In the genomic region with DNA sequence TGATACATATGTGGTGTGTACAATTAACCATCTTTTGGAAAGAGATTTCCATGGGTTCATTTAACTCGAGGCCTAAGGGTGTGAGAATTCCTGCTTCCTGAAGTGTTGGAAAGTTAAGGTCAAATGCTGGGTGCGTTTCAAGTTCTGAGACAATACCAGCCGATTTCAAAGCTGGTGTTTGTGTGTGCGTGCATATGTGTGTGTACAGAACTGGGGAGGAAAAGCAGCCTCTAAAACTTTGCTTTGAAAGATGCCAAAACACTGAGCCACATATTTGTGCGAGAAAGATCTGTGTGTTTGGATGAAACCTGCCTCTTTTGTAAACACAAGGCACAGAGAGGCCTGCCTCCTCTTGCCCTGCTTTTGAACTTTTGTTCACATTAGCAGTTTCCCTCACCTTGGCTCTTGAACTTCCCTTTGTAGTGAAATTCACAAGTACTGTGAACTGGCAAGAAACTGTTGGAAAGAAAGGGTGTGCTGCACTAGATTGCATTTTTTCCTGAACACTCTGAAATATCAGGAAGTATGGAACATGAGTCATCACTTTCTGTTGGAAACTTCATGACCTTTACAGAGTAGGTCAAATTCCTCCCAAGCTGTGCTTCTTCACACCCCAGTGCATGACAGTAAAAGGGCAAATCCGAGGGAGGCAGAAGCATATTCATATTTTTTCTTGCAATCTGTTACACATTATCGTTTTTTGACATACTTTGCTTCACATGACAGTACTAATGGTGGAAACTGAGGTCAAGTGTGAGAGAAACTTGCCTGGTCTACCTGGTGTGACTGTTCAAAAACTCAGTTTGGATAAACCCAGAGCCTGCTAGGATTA, we compare ENCODE assay signal across 1 cellular context.
TF ChIP-seq lines count a peak whose summit lies in the region.

No MANE protein-coding gene starts in this region.

TF ChIP-seq in K562, 482 proteins besides CTCF, POLR2A, EP300 and RAD21 (continued from another document and continues in another):
- TF ChIP-seq, protein P1, sequence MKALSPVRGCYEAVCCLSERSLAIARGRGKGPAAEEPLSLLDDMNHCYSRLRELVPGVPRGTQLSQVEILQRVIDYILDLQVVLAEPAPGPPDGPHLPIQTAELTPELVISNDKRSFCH (CRISPR knock-in tag; IDR thresholded peaks at IDR 0.05): no peak
- TF ChIP-seq, protein P1 (tag; IDR thresholded peaks at IDR 0.05): no peak
- TF ChIP-seq, protein P2, sequence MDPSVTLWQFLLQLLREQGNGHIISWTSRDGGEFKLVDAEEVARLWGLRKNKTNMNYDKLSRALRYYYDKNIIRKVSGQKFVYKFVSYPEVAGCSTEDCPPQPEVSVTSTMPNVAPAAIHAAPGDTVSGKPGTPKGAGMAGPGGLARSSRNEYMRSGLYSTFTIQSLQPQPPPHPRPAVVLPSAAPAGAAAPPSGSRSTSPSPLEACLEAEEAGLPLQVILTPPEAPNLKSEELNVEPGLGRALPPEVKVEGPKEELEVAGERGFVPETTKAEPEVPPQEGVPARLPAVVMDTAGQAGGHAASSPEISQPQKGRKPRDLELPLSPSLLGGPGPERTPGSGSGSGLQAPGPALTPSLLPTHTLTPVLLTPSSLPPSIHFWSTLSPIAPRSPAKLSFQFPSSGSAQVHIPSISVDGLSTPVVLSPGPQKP (CRISPR knock-in tag; IDR thresholded peaks at IDR 0.05): no peak
- TF ChIP-seq TEAD1 (CRISPR knock-in tag; IDR thresholded peaks at IDR 0.05): 0 out of 4 replicates have a peak, but pooled peaks of 1 of the 2 experiments have one; percentile 11
- TF ChIP-seq, protein P3, sequence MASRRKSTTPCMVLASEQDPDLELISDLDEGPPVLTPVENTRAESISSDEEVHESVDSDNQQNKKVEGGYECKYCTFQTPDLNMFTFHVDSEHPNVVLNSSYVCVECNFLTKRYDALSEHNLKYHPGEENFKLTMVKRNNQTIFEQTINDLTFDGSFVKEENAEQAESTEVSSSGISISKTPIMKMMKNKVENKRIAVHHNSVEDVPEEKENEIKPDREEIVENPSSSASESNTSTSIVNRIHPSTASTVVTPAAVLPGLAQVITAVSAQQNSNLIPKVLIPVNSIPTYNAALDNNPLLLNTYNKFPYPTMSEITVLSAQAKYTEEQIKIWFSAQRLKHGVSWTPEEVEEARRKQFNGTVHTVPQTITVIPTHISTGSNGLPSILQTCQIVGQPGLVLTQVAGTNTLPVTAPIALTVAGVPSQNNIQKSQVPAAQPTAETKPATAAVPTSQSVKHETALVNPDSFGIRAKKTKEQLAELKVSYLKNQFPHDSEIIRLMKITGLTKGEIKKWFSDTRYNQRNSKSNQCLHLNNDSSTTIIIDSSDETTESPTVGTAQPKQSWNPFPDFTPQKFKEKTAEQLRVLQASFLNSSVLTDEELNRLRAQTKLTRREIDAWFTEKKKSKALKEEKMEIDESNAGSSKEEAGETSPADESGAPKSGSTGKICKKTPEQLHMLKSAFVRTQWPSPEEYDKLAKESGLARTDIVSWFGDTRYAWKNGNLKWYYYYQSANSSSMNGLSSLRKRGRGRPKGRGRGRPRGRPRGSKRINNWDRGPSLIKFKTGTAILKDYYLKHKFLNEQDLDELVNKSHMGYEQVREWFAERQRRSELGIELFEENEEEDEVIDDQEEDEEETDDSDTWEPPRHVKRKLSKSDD (conservative IDR thresholded peaks at IDR 0.05; ENCODE audit: low read length): no peak
- TF ChIP-seq ZKSCAN3 (CRISPR knock-in tag; IDR thresholded peaks at IDR 0.05): no peak
- TF ChIP-seq CBX1 (IDR thresholded peaks at IDR 0.05; ENCODE audit: low read depth): no peak
- no peak for TF ChIP-seq CTBP1 (IDR thresholded peaks at IDR 0.05; ENCODE audit: borderline replicate concordance)
- TF ChIP-seq, protein P4, sequence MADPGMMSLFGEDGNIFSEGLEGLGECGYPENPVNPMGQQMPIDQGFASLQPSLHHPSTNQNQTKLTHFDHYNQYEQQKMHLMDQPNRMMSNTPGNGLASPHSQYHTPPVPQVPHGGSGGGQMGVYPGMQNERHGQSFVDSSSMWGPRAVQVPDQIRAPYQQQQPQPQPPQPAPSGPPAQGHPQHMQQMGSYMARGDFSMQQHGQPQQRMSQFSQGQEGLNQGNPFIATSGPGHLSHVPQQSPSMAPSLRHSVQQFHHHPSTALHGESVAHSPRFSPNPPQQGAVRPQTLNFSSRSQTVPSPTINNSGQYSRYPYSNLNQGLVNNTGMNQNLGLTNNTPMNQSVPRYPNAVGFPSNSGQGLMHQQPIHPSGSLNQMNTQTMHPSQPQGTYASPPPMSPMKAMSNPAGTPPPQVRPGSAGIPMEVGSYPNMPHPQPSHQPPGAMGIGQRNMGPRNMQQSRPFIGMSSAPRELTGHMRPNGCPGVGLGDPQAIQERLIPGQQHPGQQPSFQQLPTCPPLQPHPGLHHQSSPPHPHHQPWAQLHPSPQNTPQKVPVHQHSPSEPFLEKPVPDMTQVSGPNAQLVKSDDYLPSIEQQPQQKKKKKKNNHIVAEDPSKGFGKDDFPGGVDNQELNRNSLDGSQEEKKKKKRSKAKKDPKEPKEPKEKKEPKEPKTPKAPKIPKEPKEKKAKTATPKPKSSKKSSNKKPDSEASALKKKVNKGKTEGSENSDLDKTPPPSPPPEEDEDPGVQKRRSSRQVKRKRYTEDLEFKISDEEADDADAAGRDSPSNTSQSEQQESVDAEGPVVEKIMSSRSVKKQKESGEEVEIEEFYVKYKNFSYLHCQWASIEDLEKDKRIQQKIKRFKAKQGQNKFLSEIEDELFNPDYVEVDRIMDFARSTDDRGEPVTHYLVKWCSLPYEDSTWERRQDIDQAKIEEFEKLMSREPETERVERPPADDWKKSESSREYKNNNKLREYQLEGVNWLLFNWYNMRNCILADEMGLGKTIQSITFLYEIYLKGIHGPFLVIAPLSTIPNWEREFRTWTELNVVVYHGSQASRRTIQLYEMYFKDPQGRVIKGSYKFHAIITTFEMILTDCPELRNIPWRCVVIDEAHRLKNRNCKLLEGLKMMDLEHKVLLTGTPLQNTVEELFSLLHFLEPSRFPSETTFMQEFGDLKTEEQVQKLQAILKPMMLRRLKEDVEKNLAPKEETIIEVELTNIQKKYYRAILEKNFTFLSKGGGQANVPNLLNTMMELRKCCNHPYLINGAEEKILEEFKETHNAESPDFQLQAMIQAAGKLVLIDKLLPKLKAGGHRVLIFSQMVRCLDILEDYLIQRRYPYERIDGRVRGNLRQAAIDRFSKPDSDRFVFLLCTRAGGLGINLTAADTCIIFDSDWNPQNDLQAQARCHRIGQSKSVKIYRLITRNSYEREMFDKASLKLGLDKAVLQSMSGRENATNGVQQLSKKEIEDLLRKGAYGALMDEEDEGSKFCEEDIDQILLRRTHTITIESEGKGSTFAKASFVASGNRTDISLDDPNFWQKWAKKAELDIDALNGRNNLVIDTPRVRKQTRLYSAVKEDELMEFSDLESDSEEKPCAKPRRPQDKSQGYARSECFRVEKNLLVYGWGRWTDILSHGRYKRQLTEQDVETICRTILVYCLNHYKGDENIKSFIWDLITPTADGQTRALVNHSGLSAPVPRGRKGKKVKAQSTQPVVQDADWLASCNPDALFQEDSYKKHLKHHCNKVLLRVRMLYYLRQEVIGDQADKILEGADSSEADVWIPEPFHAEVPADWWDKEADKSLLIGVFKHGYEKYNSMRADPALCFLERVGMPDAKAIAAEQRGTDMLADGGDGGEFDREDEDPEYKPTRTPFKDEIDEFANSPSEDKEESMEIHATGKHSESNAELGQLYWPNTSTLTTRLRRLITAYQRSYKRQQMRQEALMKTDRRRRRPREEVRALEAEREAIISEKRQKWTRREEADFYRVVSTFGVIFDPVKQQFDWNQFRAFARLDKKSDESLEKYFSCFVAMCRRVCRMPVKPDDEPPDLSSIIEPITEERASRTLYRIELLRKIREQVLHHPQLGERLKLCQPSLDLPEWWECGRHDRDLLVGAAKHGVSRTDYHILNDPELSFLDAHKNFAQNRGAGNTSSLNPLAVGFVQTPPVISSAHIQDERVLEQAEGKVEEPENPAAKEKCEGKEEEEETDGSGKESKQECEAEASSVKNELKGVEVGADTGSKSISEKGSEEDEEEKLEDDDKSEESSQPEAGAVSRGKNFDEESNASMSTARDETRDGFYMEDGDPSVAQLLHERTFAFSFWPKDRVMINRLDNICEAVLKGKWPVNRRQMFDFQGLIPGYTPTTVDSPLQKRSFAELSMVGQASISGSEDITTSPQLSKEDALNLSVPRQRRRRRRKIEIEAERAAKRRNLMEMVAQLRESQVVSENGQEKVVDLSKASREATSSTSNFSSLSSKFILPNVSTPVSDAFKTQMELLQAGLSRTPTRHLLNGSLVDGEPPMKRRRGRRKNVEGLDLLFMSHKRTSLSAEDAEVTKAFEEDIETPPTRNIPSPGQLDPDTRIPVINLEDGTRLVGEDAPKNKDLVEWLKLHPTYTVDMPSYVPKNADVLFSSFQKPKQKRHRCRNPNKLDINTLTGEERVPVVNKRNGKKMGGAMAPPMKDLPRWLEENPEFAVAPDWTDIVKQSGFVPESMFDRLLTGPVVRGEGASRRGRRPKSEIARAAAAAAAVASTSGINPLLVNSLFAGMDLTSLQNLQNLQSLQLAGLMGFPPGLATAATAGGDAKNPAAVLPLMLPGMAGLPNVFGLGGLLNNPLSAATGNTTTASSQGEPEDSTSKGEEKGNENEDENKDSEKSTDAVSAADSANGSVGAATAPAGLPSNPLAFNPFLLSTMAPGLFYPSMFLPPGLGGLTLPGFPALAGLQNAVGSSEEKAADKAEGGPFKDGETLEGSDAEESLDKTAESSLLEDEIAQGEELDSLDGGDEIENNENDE (IDR thresholded peaks at IDR 0.05; ENCODE audit: low read depth, low read length): no peak
- no peak for TF ChIP-seq ZFPM2 (CRISPR knock-in tag; IDR thresholded peaks at IDR 0.05)
- TF ChIP-seq GATA2 (CRISPR knock-in tag; IDR thresholded peaks at IDR 0.05): no peak
- no peak for TF ChIP-seq U2AF2 (optimal IDR thresholded peaks at IDR 0.05; ENCODE audit: low read depth, low read length)
- TF ChIP-seq, protein P5, sequence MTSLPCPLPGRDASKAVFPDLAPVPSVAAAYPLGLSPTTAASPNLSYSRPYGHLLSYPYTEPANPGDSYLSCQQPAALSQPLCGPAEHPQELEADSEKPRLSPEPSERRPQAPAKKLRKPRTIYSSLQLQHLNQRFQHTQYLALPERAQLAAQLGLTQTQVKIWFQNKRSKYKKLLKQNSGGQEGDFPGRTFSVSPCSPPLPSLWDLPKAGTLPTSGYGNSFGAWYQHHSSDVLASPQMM (CRISPR knock-in tag; IDR thresholded peaks at IDR 0.05): no peak
- TF ChIP-seq, protein P6, sequence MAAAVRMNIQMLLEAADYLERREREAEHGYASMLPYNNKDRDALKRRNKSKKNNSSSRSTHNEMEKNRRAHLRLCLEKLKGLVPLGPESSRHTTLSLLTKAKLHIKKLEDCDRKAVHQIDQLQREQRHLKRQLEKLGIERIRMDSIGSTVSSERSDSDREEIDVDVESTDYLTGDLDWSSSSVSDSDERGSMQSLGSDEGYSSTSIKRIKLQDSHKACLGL (CRISPR knock-in tag; IDR thresholded peaks at IDR 0.05; ENCODE audit: borderline replicate concordance, poor library complexity, severe bottlenecking): no peak
- TF ChIP-seq, protein P7, sequence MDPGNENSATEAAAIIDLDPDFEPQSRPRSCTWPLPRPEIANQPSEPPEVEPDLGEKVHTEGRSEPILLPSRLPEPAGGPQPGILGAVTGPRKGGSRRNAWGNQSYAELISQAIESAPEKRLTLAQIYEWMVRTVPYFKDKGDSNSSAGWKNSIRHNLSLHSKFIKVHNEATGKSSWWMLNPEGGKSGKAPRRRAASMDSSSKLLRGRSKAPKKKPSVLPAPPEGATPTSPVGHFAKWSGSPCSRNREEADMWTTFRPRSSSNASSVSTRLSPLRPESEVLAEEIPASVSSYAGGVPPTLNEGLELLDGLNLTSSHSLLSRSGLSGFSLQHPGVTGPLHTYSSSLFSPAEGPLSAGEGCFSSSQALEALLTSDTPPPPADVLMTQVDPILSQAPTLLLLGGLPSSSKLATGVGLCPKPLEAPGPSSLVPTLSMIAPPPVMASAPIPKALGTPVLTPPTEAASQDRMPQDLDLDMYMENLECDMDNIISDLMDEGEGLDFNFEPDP (CRISPR knock-in tag; IDR thresholded peaks at IDR 0.05): no peak
- no peak for TF ChIP-seq ZBTB17 (CRISPR knock-in tag; IDR thresholded peaks at IDR 0.05)
- no peak for TF ChIP-seq PHF20 (IDR thresholded peaks at IDR 0.05; ENCODE audit: partially characterized antibody)
- TF ChIP-seq NRF1 (conservative IDR thresholded peaks at IDR 0.05 in 1 of 2, IDR thresholded peaks at IDR 0.05 in 1 of 2): no peak
- no peak for TF ChIP-seq MTA2 (IDR thresholded peaks at IDR 0.05; ENCODE audit: low read depth)
- TF ChIP-seq KLF1 (tag; IDR thresholded peaks at IDR 0.05): no peak
- no peak for TF ChIP-seq ZNF445 (CRISPR knock-in tag; IDR thresholded peaks at IDR 0.05; ENCODE audit: low read depth)
- TF ChIP-seq CC2D1A (IDR thresholded peaks at IDR 0.05): no peak
- TF ChIP-seq BRF1 (IDR thresholded peaks at IDR 0.05; ENCODE audit: borderline replicate concordance, extremely low read depth, insufficient read length): no peak
- TF ChIP-seq, protein P8, sequence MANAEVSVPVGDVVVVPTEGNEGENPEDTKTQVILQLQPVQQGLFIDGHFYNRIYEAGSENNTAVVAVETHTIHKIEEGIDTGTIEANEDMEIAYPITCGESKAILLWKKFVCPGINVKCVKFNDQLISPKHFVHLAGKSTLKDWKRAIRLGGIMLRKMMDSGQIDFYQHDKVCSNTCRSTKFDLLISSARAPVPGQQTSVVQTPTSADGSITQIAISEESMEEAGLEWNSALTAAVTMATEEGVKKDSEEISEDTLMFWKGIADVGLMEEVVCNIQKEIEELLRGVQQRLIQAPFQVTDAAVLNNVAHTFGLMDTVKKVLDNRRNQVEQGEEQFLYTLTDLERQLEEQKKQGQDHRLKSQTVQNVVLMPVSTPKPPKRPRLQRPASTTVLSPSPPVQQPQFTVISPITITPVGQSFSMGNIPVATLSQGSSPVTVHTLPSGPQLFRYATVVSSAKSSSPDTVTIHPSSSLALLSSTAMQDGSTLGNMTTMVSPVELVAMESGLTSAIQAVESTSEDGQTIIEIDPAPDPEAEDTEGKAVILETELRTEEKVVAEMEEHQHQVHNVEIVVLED (CRISPR knock-in tag; IDR thresholded peaks at IDR 0.05): no peak
- no peak for TF ChIP-seq DDX20 (tag; IDR thresholded peaks at IDR 0.05; ENCODE audit: low read depth)
- TF ChIP-seq SMC3 (conservative IDR thresholded peaks at IDR 0.05; ENCODE audit: insufficient read depth, low read depth, low read length): no peak
- TF ChIP-seq ZNF584 (CRISPR knock-in tag; IDR thresholded peaks at IDR 0.05; ENCODE audit: low read depth): peak; percentile 22; the same call in 1 of the 2 replicates
- peak; percentile 85 for TF ChIP-seq MAFF (IDR thresholded peaks at IDR 0.05; ENCODE audit: low read length)
- 0 out of 2 replicates have a peak, but pooled peaks have one; percentile 29 for TF ChIP-seq CXXC5 (CRISPR knock-in tag; IDR thresholded peaks at IDR 0.05)
